ENCODE assay signal across 16 cellular contexts in genomic region chr3:195889843-195890407, GRCh38. TPM values are rescaled to one million over a fixed set of nuclear protein-coding genes. Genes with fewer than 3 reads are reported as not detected.
DNase-seq lines count a peak whose midpoint lies in the region; ATAC-seq, FAIRE-seq and TF ChIP-seq lines count a peak whose summit lies in the region.
"Had no signal": no experiment of that assay in that cellular context is flagged by ENCODE, and none has a peak within 500 bp of the region (broad histone marks: within the 10 kb centered on the region; RNA-seq: fewer than 3 reads in every experiment).

No MANE protein-coding gene starts in this region.

- CTCF ChIA-PET in WTC11 (lab: Charles Lee), result interaction anchor here (0.6 to 11.7 kb wide), 15 partner anchors 8 to 268 kb away, joined by 3 to 161 read pairs (median 5); partner anchors contain the start of gene TNK2

- H3K27ac Mint-ChIP-seq in WTC11, result peak overlapping the region; percentile 67
- H3K27ac Mint-ChIP-seq in activated naive CD8-positive, alpha-beta T cell treated with anti-CD3 and anti-CD28 coated beads, Interleukin-2, amount 50 U/mL, for 24 hours, result no peak overlapping the region

- ATAC-seq in WTC11, result peak; percentile 10
- no peak for ATAC-seq in HG03097 (IDR thresholded peaks at IDR 0.05; ENCODE audit: low FRiP score, unreplicated experiment)
- no peak for ATAC-seq in activated naive CD8-positive, alpha-beta T cell treated with anti-CD3 and anti-CD28 coated beads, Interleukin-2, amount 50 U/mL, for 24 hours
- ATAC-seq in HG02981 (IDR thresholded peaks at IDR 0.05; ENCODE audit: unreplicated experiment), result no peak

- intact Hi-C loops in posterior cingulate gyrus (cut with DNase I), result no loop called here

- POLR2A ChIA-PET in WTC11 (lab: Charles Lee), result interaction anchor here (1.5 kb wide), 1 partner anchor 25 kb away, joined by 6 read pairs; no protein-coding TSS in a partner anchor

- TF ChIP-seq CTCF in WTC11 (IDR thresholded peaks at IDR 0.05), result no peak

- no peak overlapping the region for H3K4me3 Mint-ChIP-seq in WTC11
- no peak overlapping the region for H3K4me3 Mint-ChIP-seq in activated naive CD8-positive, alpha-beta T cell treated with anti-CD3 and anti-CD28 coated beads, Interleukin-2, amount 50 U/mL, for 24 hours
- H3K4me3 Mint-ChIP-seq: activated naive CD8-positive, alpha-beta T cell treated with anti-CD3 and anti-CD28 coated beads, Interleukin-2, amount 10 ng/mL, durations not matched to agents 7 days and 5 days had no signal

- H3K9me3 Mint-ChIP-seq in WTC11, result no peaks in the 10 kb centered on the region
- no peaks in the 10 kb centered on the region for H3K9me3 Mint-ChIP-seq in activated naive CD8-positive, alpha-beta T cell treated with anti-CD3 and anti-CD28 coated beads, Interleukin-2, amount 50 U/mL, for 24 hours
- H3K9me3 Mint-ChIP-seq: activated naive CD8-positive, alpha-beta T cell treated with anti-CD3 and anti-CD28 coated beads, Interleukin-2, amount 10 ng/mL, durations not matched to agents 7 days and 5 days had no signal

- H3K4me1 Mint-ChIP-seq in WTC11, result peaks cover 56% of the 10 kb centered on the region
- H3K4me1 Mint-ChIP-seq in activated naive CD8-positive, alpha-beta T cell treated with anti-CD3 and anti-CD28 coated beads, Interleukin-2, amount 50 U/mL, for 24 hours, result peaks cover 13% of the 10 kb centered on the region

- H3K36me3 Mint-ChIP-seq in WTC11, result peaks cover 6% of the 10 kb centered on the region; the same call in 1 of the 2 replicates
- H3K36me3 Mint-ChIP-seq in activated naive CD8-positive, alpha-beta T cell treated with anti-CD3 and anti-CD28 coated beads, Interleukin-2, amount 50 U/mL, for 24 hours (ENCODE audit: low read depth), result no peaks in the 10 kb centered on the region

- peak in 11 of 14 donors; percentile 22 to 73 (median 56) for DNase-seq in C1 segment of cervical spinal cord (lab: John Stamatoyannopoulos, UW)
- no peak for DNase-seq in WTC11 (ENCODE audit: low spot score)
- peak in 39 of 51 donors; percentile 24 to 85 (median 66) for DNase-seq in hypothalamus (lab: John Stamatoyannopoulos, UW)
- peak in 9 of 10 donors; percentile 52 to 94 (median 70) for DNase-seq in posterior cingulate gyrus
- DNase-seq in RCC 7860 (ENCODE audit: low spot score), result no peak
- no peak for DNase-seq in activated naive CD8-positive, alpha-beta T cell treated with anti-CD3 and anti-CD28 coated beads, Interleukin-2, amount 50 U/mL, for 24 hours
- DNase-seq: activated naive CD8-positive, alpha-beta T cell treated with anti-CD3 and anti-CD28 coated beads, Interleukin-2, amount 10 ng/mL, durations not matched to agents 7 days and 5 days; dermis blood vessel endothelial cell; DMS79 treated with DMSO at 0.1 percent for 48 hours; foreskin fibroblast; NCI-H2029 treated with DMSO at 0.1 percent for 48 hours; stimulated activated CD4-positive, alpha-beta T cell treated with anti-CD3 and anti-CD28 coated beads, Interleukin-15, amount 100 ng/mL, for 24 hours had no signal

- no peak for FAIRE-seq in RCC 7860 (lab: Jason Lieb, UNC)
- FAIRE-seq: GM12891, urothelium cell line had no signal

- H3K27me3 Mint-ChIP-seq in WTC11 (ENCODE audit: low read depth), result no peaks in the 10 kb centered on the region
- H3K27me3 Mint-ChIP-seq in activated naive CD8-positive, alpha-beta T cell treated with anti-CD3 and anti-CD28 coated beads, Interleukin-2, amount 50 U/mL, for 24 hours, result no peaks in the 10 kb centered on the region
- H3K27me3 Mint-ChIP-seq: activated naive CD8-positive, alpha-beta T cell treated with anti-CD3 and anti-CD28 coated beads, Interleukin-2, amount 10 ng/mL, durations not matched to agents 7 days and 5 days had no signal

TF ChIP-seq in WTC11, 78 proteins besides CTCF, POLR2A, EP300 and RAD21:
- TF ChIP-seq FOXP4 (CRISPR knock-in tag; IDR thresholded peaks at IDR 0.05) (no peak), ZNF263 (CRISPR knock-in tag; IDR thresholded peaks at IDR 0.05; ENCODE audit: low read depth) (no peak), ZNF121 (CRISPR knock-in tag; IDR thresholded peaks at IDR 0.05) (peak; percentile 42; the same call in 1 of the 2 replicates), ZNF423 (CRISPR knock-in tag; IDR thresholded peaks at IDR 0.05) (peak; percentile 79), TEAD1 (CRISPR knock-in tag; IDR thresholded peaks at IDR 0.05) (no peak), ATF1 (CRISPR knock-in tag; IDR thresholded peaks at IDR 0.05) (no peak), PRDM15 (CRISPR knock-in tag; IDR thresholded peaks at IDR 0.05) (peak; percentile 78), ZNF281 (CRISPR knock-in tag; IDR thresholded peaks at IDR 0.05) (no peak)

RNA-seq across cellular contexts. Expression of gene TNK2, which starts 18.4 kb away (rescaled TPM):
- total RNA-seq in WTC11 (2021), result 58.4 to 65.1 TPM (median 61.6 TPM) in 3 replicates

Comparison
In these comparisons a context has a peak if more than half of its experiments do, and no peak if none do; other contexts are left out.
1. DNase-seq: peak in C1 segment of cervical spinal cord (11 of 14), hypothalamus (39 of 51) and posterior cingulate gyrus (9 of 10); none in WTC11 (single experiment), RCC 7860 (single experiment) and activated naive CD8-positive, alpha-beta T cell treated with anti-CD3 and anti-CD28 coated beads, Interleukin-2, amount 50 U/mL, for 24 hours (single experiment).